ENCODE assay signal across 10 cellular contexts in genomic region chr11:83583953-83584352, GRCh38.
A peak's percentile ranks its signal among the peaks of the same experiment; 100 is the strongest.
DNase-seq lines count a peak whose midpoint lies in the region; ATAC-seq and TF ChIP-seq lines count a peak whose summit lies in the region.
"Had no signal": no experiment of that assay in that cellular context is flagged by ENCODE, and none has a peak within 500 bp of the region (broad histone marks: within the 10 kb centered on the region; RNA-seq: fewer than 3 reads in every experiment).

No MANE protein-coding gene starts in this region.

- H3K4me3 ChIP-seq in mesenchymal stem cell (ENCODE audit: insufficient read depth in 1 of 2, low read depth in 1 of 2, low read length in 2 of 2) (no peak overlapping the region), thyroid gland (replicated peaks in 1 of 3) (no peak overlapping the region)

- H3K4ac ChIP-seq in mesenchymal stem cell (ENCODE audit: low read depth in 1 of 2, low read length in 2 of 2), result no peak overlapping the region

- H3K9ac ChIP-seq in mesenchymal stem cell (ENCODE audit: low read length), result peak overlapping the region; percentile 47

- H3K27ac ChIP-seq in mesenchymal stem cell (ENCODE audit: low read length, poor library complexity, severe bottlenecking), result no peak overlapping the region
- peak overlapping the region in 1 of 3 donors; percentile 15 for H3K27ac ChIP-seq in thyroid gland
- H3K27ac ChIP-seq: HL-60 had no signal

- DNase-seq in mesenchymal stem cell, result peak; percentile 86
- no peak for DNase-seq in NCI-H1417 treated with DMSO at 0.1 percent for 48 hours (lab: John Stamatoyannopoulos, UW)
- DNase-seq in thyroid gland, result no peak
- DNase-seq in NCI-H2107 (lab: John Stamatoyannopoulos, UW), result no peak
- no peak for DNase-seq in T1000 (lab: John Stamatoyannopoulos, UW)

- no peak overlapping the region for H3K18ac ChIP-seq in mesenchymal stem cell (ENCODE audit: low read depth in 1 of 2, low read length in 2 of 2)

- no peaks in the 10 kb centered on the region for H3K4me1 ChIP-seq in mesenchymal stem cell (ENCODE audit: control insufficient read depth, insufficient read depth, low read depth, low read length)
- peaks cover 1% of the 10 kb centered on the region in 2 donors for H3K4me1 ChIP-seq in thyroid gland

- H2BK15ac ChIP-seq in mesenchymal stem cell (ENCODE audit: low read depth, poor library complexity, severe bottlenecking), result no peak overlapping the region

- H2AK5ac ChIP-seq in mesenchymal stem cell (ENCODE audit: low read length, severe bottlenecking), result no peak overlapping the region

- intact Hi-C loops in thyroid gland (cut with DNase I), result no loop called here

- no peak overlapping the region for H3K23ac ChIP-seq in mesenchymal stem cell (ENCODE audit: low read length in 2 of 2)

- no peak overlapping the region for H3K14ac ChIP-seq in mesenchymal stem cell (ENCODE audit: low read length in 2 of 2)

- no CpG with 5 or more reads among the region's 3 CpGs for WGBS in mesenchymal stem cell
- WGBS in thyroid gland, 2 donors, result 90 to 92% methylated on average over 3 of the region's 3 CpGs

- TF ChIP-seq POLR2A in thyroid gland (IDR thresholded peaks at IDR 0.05), result no peak

- H3K36me3 ChIP-seq in mesenchymal stem cell (ENCODE audit: control insufficient read depth in 1 of 2, insufficient read depth in 2 of 2, low read depth in 1 of 2, low read length in 2 of 2), result no peaks in the 10 kb centered on the region
- no peaks in the 10 kb centered on the region for H3K36me3 ChIP-seq in thyroid gland

- ATAC-seq in GM18502 (IDR thresholded peaks at IDR 0.05; ENCODE audit: poor library complexity, unreplicated experiment) (peak; percentile 99), GM21723 (IDR thresholded peaks at IDR 0.05; ENCODE audit: unreplicated experiment) (peak; percentile 97), HG03571 (IDR thresholded peaks at IDR 0.05; ENCODE audit: unreplicated experiment) (peak; percentile 91)
- ATAC-seq: natural killer cell treated with Interleukin-12 subunit alpha and Interleukin-12 subunit beta and Interleukin-15 and Interleukin-18, amount 100 ng/mL, for 72 hours had no signal

- H4K91ac ChIP-seq in mesenchymal stem cell (ENCODE audit: low read length), result no peak overlapping the region

- no peak overlapping the region for H2BK5ac ChIP-seq in mesenchymal stem cell (ENCODE audit: low read depth, low read length, poor library complexity, severe bottlenecking)

- TF ChIP-seq CTCF in thyroid gland (IDR thresholded peaks at IDR 0.05), result no peak

- H3K27me3 ChIP-seq in mesenchymal stem cell (ENCODE audit: control insufficient read depth in 1 of 2, insufficient read depth in 1 of 2, low read length in 2 of 2) (no peaks in the 10 kb centered on the region), thyroid gland (no peaks in the 10 kb centered on the region)

- no peaks in the 10 kb centered on the region for H3K79me1 ChIP-seq in mesenchymal stem cell (replicated peaks; ENCODE audit: low read length, poor library complexity, severe bottlenecking)

- no peak overlapping the region for H4K8ac ChIP-seq in mesenchymal stem cell (ENCODE audit: low read length)

- no peak overlapping the region for H2AFZ ChIP-seq in mesenchymal stem cell (ENCODE audit: low read depth, low read length)

- H2BK120ac ChIP-seq in mesenchymal stem cell (ENCODE audit: low read depth, low read length), result no peak overlapping the region

- H3K9me3 ChIP-seq in mesenchymal stem cell (ENCODE audit: control insufficient read depth, low read length) (no peaks in the 10 kb centered on the region), thyroid gland (no peaks in the 10 kb centered on the region)

- no peak overlapping the region for H3K4me2 ChIP-seq in mesenchymal stem cell (ENCODE audit: low read length, poor library complexity, severe bottlenecking)

- H2BK12ac ChIP-seq in mesenchymal stem cell (ENCODE audit: low read length in 2 of 2), result no peak overlapping the region
